In the genomic region with DNA sequence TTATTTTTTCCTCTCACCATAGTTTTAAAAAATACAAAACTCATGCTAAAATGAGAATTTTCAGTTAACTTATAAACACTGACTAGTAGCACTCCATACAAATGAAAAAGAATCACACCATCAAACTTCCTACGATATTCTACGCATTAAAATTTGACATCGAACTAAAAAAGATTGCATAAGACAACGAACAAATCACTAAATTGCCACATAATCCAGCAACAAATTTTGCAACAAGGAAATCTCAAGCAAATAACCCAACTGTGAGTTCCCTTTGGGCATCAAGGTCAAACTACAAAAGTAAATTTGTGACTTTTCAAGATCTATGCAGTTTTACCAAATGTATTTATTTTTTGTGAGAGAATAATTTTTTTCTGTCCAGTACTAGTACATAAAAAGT, we compare ENCODE assay signal across 8 cellular contexts. TPM values are rescaled to one million over a fixed set of nuclear protein-coding genes. Genes with fewer than 3 reads are reported as not detected.
DNase-seq lines count a peak whose midpoint lies in the region; ATAC-seq, FAIRE-seq and TF ChIP-seq lines count a peak whose summit lies in the region.

No MANE protein-coding gene starts in this region.

- no peak overlapping the region for H3K14ac ChIP-seq in IMR-90 (replicated peaks; ENCODE audit: low read depth, low read length)

- H2BK15ac ChIP-seq in IMR-90 (ENCODE audit: low read depth, low read length) = no peak overlapping the region

- no peak overlapping the region for H3K18ac ChIP-seq in IMR-90 (ENCODE audit: low read depth, low read length)

- H3K9me1 ChIP-seq in IMR-90 (ENCODE audit: insufficient read depth, low read length) = peaks cover 4% of the 10 kb centered on the region; the same call in 1 of the 2 replicates

- no peak overlapping the region for H3K56ac ChIP-seq in IMR-90 (ENCODE audit: extremely low read depth, insufficient read depth, low read length)

- dilution Hi-C loops in IMR-90 (cut with HindIII; ENCODE audit: low sequenced_read_pairs, unreplicated experiment) = no loop called here

- WGBS in IMR-90 (ENCODE audit: extremely low coverage in 2 of 2, insufficient read length in 1 of 2), 2 experiments = no CpG with 5 or more reads among the region's 4 CpGs

- CTCF ChIA-PET in AG04450 (lab: Charles Lee) (interaction anchor here (0.6 to 1.8 kb wide), 3 partner anchors 62 to 737 kb away, joined by 3 to 4 read pairs (median 4); no protein-coding TSS in a partner anchor), IMR-90 (lab: Yijun Ruan, JAX) (no interaction called here)

- H3K27me3 ChIP-seq in AG04450 (ENCODE audit: control insufficient read depth, insufficient read depth, low read length) (no peaks in the 10 kb centered on the region), IMR-90 (ENCODE audit: control insufficient read depth, insufficient read depth, low read length) (no peaks in the 10 kb centered on the region), mononuclear cell (ENCODE audit: insufficient read depth, low read length) (no peaks in the 10 kb centered on the region)

- H2AFZ ChIP-seq in IMR-90 (replicated peaks; ENCODE audit: low read length, poor library complexity) = no peak overlapping the region

- TF ChIP-seq POLR2A in IMR-90 (IDR thresholded peaks at IDR 0.05; ENCODE audit: low read depth, low read length) (no peak), GM12892 (IDR thresholded peaks at IDR 0.05; ENCODE audit: low read depth, low read length) (no peak)

- intact Hi-C loops in IMR-90 (cut with micrococcal nuclease) = loop anchor here (10.0 kb wide), 1 partner anchor 89 kb away; no protein-coding TSS in a partner anchor

- FAIRE-seq in GM12892 (lab: Jason Lieb, UNC) = no peak

- peak overlapping the region; percentile 78 for H3K4me3 ChIP-seq in AG04450 (ENCODE audit: low read depth, low read length)
- H3K4me3 ChIP-seq in IMR-90 (ENCODE audit: insufficient read depth, low read depth, low read length) = peak overlapping the region; percentile 33
- peak overlapping the region; percentile 80 for H3K4me3 ChIP-seq in astrocyte of the spinal cord (ENCODE audit: low read depth, low read length)
- peak overlapping the region; percentile 85 for H3K4me3 ChIP-seq in mononuclear cell (ENCODE audit: low read length)

- H2BK120ac ChIP-seq in IMR-90 (ENCODE audit: low read depth, low read length) = no peak overlapping the region

- in situ Hi-C loops in IMR-90 (cut with MboI; ENCODE audit: low sequenced_read_pairs) (no loop called here), astrocyte of the spinal cord (cut with HindIII; ENCODE audit: low sequenced_read_pairs) (no loop called here)

- ATAC-seq in IMR-90 (ENCODE audit: low read depth) (no peak), GM18520 (IDR thresholded peaks at IDR 0.05; ENCODE audit: unreplicated experiment) (no peak)

- H2AK5ac ChIP-seq in IMR-90 (ENCODE audit: low read depth, low read length) = no peak overlapping the region

- no peaks in the 10 kb centered on the region for H3K36me3 ChIP-seq in IMR-90 (ENCODE audit: control insufficient read depth, insufficient read depth, low read length)

- no peak overlapping the region for H3K23ac ChIP-seq in IMR-90 (ENCODE audit: low read depth, low read length)

- H3K4me2 ChIP-seq in IMR-90 (ENCODE audit: low read depth, low read length) = peak overlapping the region; percentile 96

- no peaks in the 10 kb centered on the region; the same call in 1 of the 2 replicates for H3K9me3 ChIP-seq in AG04450 (ENCODE audit: control insufficient read depth, insufficient read depth, low read length)
- H3K9me3 ChIP-seq in IMR-90 (ENCODE audit: control insufficient read depth, insufficient read depth, low read length) = no peaks in the 10 kb centered on the region
- H3K9me3 ChIP-seq in mononuclear cell (ENCODE audit: low read depth, low read length) = no peaks in the 10 kb centered on the region

- H3K79me1 ChIP-seq in IMR-90 (ENCODE audit: low read depth in 1 of 2, low read length in 2 of 2) = peaks cover 12 to 40% of the 10 kb centered on the region in 2 experiments; a peak in 2 of 4 replicates

- H3K4me1 ChIP-seq in IMR-90 (ENCODE audit: control insufficient read depth, insufficient read depth, low read length) = peaks cover 5% of the 10 kb centered on the region; the same call in 1 of the 2 replicates
- peaks cover 57% of the 10 kb centered on the region for H3K4me1 ChIP-seq in mononuclear cell (ENCODE audit: insufficient read depth, low read length)

- no peak overlapping the region for H2AK9ac ChIP-seq in IMR-90 (replicated peaks; ENCODE audit: low read depth, low read length, poor library complexity)

- H4K5ac ChIP-seq in IMR-90 (ENCODE audit: low read depth, low read length) = no peak overlapping the region

- POLR2A ChIA-PET in AG04450 (lab: Yijun Ruan, JAX) = no interaction called here
- POLR2A ChIA-PET in IMR-90 (lab: Charles Lee; ENCODE audit: unreplicated experiment) = no interaction called here

- H3K9ac ChIP-seq in IMR-90 (ENCODE audit: low read depth, low read length) = no peak overlapping the region; the same call in 1 of the 2 replicates

- no peak overlapping the region for H3K4ac ChIP-seq in IMR-90 (ENCODE audit: low read depth, low read length)

- H4K91ac ChIP-seq in IMR-90 (ENCODE audit: insufficient read depth, low read depth, low read length) = no peak overlapping the region

- no TSS peak for BruUV-seq in IMR-90 (replicated peaks; lab: Mats Ljungman, UMichigan)

- no peak overlapping the region for H2BK5ac ChIP-seq in IMR-90 (ENCODE audit: low read depth, low read length, poor library complexity, severe bottlenecking)

- no peak for TF ChIP-seq RAD21 in IMR-90 (IDR thresholded peaks at IDR 0.05; ENCODE audit: low read length)

- H4K20me1 ChIP-seq in IMR-90 (ENCODE audit: insufficient read depth, low read length) = peaks cover 50% of the 10 kb centered on the region

- no peak for TF ChIP-seq CTCF in AG04450 (IDR thresholded peaks at IDR 0.05; ENCODE audit: low read depth, low read length)
- no peak for TF ChIP-seq CTCF in IMR-90 (conservative IDR thresholded peaks at IDR 0.05; ENCODE audit: low read depth, low read length)
- no peak for TF ChIP-seq CTCF in astrocyte of the spinal cord (IDR thresholded peaks at IDR 0.05; ENCODE audit: low read depth, low read length)

- no peak overlapping the region for H2BK20ac ChIP-seq in IMR-90 (ENCODE audit: low read depth, low read length)

- no peak overlapping the region for H3K27ac ChIP-seq in AG04450 (ENCODE audit: low read depth, low read length)
- H3K27ac ChIP-seq in IMR-90 (ENCODE audit: insufficient read depth, low read length) = no peak overlapping the region

- no peak overlapping the region for H4K8ac ChIP-seq in IMR-90 (ENCODE audit: low read depth in 2 of 2, low read length in 2 of 2)

- DNase-seq in AG04450 (ENCODE audit: low read depth, low spot score) (no peak), IMR-90 (no peak), astrocyte of the spinal cord (ENCODE audit: low read depth, low spot score) (no peak), NCI-H69 (lab: John Stamatoyannopoulos, UW) (no peak), GM12892 (ENCODE audit: insufficient read length) (no peak), DMS 273 (lab: John Stamatoyannopoulos, UW; ENCODE audit: unreplicated experiment) (no peak)

TF ChIP-seq in IMR-90, 13 proteins besides CTCF, POLR2A, EP300 and RAD21:
- TF ChIP-seq CEBPB (IDR thresholded peaks at IDR 0.05; ENCODE audit: low read depth, low read length) = peak; percentile 84
- TF ChIP-seq NFE2L2 (IDR thresholded peaks at IDR 0.05; ENCODE audit: low read depth, low read length) = no peak

RNA-seq across cellular contexts. Expression of gene MAP3K2, which starts 1.5 kb away (rescaled TPM):
- polyA plus RNA-seq in AG04450 (2011; rRNA removed) = 14.9 and 15.5 TPM in 2 replicates
- 26.8 and 36.7 TPM in 2 replicates for polyA minus RNA-seq in AG04450 (2011; rRNA and poly(A)+ RNA removed)
- 30.8 and 31.9 TPM in 2 replicates for total RNA-seq in IMR-90 (2012; rRNA removed)
- 6.2 and 6.5 TPM in 2 replicates for polyA plus RNA-seq in IMR-90 (2012; rRNA removed)
- polyA plus RNA-seq in IMR-90 (2012; cell fraction: cytosol; rRNA removed) = 2.0 and 2.1 TPM in 2 replicates
- 3.2 and 7.7 TPM in 2 replicates for polyA plus RNA-seq in IMR-90 (2012; cell fraction: nucleus; rRNA removed; ENCODE audit: low replicate concordance)
- total RNA-seq in mononuclear cell = 153 TPM
- polyA plus RNA-seq in GM12892 (2012; ENCODE audit: missing spikeins) = 12.9 TPM

RNA-seq across cellular contexts. Expression of gene PROC, which starts 32.0 kb away (rescaled TPM):
- not detected in 2 replicates for polyA plus RNA-seq in AG04450 (2011; rRNA removed)
- polyA minus RNA-seq in AG04450 (2011; rRNA and poly(A)+ RNA removed) = not detected in 2 replicates
- 0.28 TPM in 1 of 2 replicates, not detected in the other for total RNA-seq in IMR-90 (2012; rRNA removed)
- 0.07 TPM in 1 of 2 replicates, not detected in the other for polyA plus RNA-seq in IMR-90 (2012; rRNA removed)
- polyA plus RNA-seq in IMR-90 (2012; cell fraction: cytosol; rRNA removed) = 0.10 TPM in 1 of 2 replicates, not detected in the other
- polyA plus RNA-seq in IMR-90 (2012; cell fraction: nucleus; rRNA removed; ENCODE audit: low replicate concordance) = 0.05 and 0.22 TPM in 2 replicates
- 0.84 TPM for total RNA-seq in mononuclear cell
- not detected for polyA plus RNA-seq in GM12892 (2012; ENCODE audit: missing spikeins)

Comparison
In these comparisons a context has a peak if more than half of its experiments do, and no peak if none do; other contexts are left out.
1. H3K4me3 ChIP-seq: peak in every context shown above with its lines; median percentile 85 in mononuclear cell; 80 in astrocyte of the spinal cord; 78 in AG04450; 33 in IMR-90.